In the genomic region with DNA sequence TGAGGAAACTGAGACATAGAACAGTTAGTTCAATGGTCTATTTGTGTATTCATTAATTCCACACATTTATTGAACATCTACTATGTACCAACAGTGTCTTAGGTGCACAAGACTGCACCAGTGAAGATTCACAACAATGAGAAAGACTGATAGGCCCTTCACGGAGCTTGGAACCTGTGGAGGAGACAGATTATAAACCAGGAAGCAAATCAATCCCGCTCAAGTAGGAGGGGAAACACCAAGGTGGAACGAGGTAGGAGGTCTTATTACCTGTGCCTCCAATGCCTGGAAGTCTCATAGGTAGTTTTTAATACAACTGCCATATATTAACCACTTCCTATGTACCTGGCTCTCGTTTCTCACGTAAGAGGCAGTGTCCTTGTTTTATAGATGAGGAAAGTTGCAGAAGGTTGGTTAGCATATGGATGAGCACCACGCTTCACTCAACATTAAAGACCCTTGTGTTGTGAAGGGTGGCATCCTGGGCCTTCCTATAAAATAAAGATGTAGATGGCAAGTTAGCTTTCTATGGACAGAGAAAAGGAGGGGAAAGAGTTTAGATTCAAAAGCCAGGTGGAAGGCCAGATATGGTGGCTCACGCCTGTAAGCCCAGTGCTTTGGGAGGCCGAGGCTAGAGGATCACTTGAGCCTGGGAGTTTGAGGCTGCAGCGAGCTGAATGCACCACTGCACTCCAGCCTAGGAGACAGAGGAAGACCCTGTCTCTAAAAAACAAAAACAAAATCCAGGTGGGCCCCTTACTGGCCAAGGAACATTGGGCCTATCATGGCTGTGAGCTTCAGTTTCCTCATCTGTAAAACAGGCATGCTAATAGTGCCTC, we compare ENCODE assay signal across 8 cellular contexts. TPM values are rescaled to one million over a fixed set of nuclear protein-coding genes. Genes with fewer than 3 reads are reported as not detected.
"Had no signal": no experiment of that assay in that cellular context is flagged by ENCODE, and none has a peak within 500 bp of the region (broad histone marks: within the 10 kb centered on the region; RNA-seq: fewer than 3 reads in every experiment).

No MANE protein-coding gene starts in this region.

- H3K27ac ChIP-seq: HL-60 had no signal

- H3K27me3 Mint-ChIP-seq: IgD-negative memory B cell had no signal

- ATAC-seq: K562 had no signal

- H3K4me3 ChIP-seq: K562 had no signal

- FAIRE-seq: K562 had no signal

- H3K27ac Mint-ChIP-seq: IgD-negative memory B cell had no signal

- DNase-seq: IMR-90, KBM-7, KG1 had no signal

RNA-seq across cellular contexts. Expression of a gene that starts 45.1 kb away (rescaled TPM):
- total RNA-seq: HT-29, HT1080 had no signal
- polyA plus RNA-seq: IgD-negative memory B cell had no signal

RNA-seq across cellular contexts. Expression of a gene that starts 55.7 kb away (rescaled TPM):
- total RNA-seq: HT-29, HT1080, IMR-90, K562 had no signal
- polyA plus RNA-seq: IgD-negative memory B cell, IMR-90, K562 had no signal
